13 cellular contexts compared by ENCODE assay signal in the genomic region with DNA sequence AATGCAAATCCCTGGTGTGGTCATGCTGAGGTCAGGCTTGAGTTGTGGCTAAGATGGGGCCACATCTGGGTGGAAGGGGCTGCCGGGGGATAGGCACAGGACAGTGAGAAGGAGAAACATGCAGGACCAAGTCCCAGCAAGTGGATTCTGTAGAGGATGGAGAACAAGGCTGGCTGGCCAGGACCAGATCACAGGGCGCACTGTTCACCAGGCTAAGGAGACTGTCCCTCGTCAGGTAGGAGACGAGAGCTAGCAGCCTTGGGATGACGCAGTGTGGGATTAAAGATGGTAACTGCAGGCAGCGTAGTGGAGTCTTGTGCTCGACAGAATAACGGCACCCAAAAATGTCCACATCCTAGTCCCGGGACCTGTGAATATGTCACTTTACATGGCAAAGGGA.
DNase-seq lines count a peak whose midpoint lies in the region; ATAC-seq and TF ChIP-seq lines count a peak whose summit lies in the region.
"Had no signal": no experiment of that assay in that cellular context is flagged by ENCODE, and none has a peak within 500 bp of the region (broad histone marks: within the 10 kb centered on the region; RNA-seq: fewer than 3 reads in every experiment).

No MANE protein-coding gene starts in this region.

- no peak overlapping the region for H3K4me3 ChIP-seq in breast epithelium
- H3K4me3 ChIP-seq in coronary artery: no peak overlapping the region
- H3K4me3 ChIP-seq: GM23248 had no signal

- intact Hi-C loops in MCF 10A (cut with micrococcal nuclease) (no loop called here), breast epithelium (cut with DNase I; ENCODE audit: low total_unique reads) (no loop called here), posterior vena cava (cut with DNase I) (no loop called here)

- peak overlapping the region; percentile 39 for H3K27ac Mint-ChIP-seq in MCF 10A (ENCODE audit: low read depth, unreplicated experiment)
- H3K27ac Mint-ChIP-seq: B cell had no signal

- H3K9me3 Mint-ChIP-seq in MCF 10A (ENCODE audit: unreplicated experiment): no peaks in the 10 kb centered on the region

- H3K27me3 ChIP-seq in breast epithelium: no peaks in the 10 kb centered on the region

- no peaks in the 10 kb centered on the region for H3K27me3 Mint-ChIP-seq in MCF 10A (ENCODE audit: insufficient read depth, unreplicated experiment)
- H3K27me3 Mint-ChIP-seq: B cell; CD4-positive, alpha-beta memory T cell had no signal

- TF ChIP-seq POLR2A in breast epithelium (IDR thresholded peaks at IDR 0.05): no peak

- DNase-seq in MCF 10A (ENCODE audit: unreplicated experiment) (no peak), breast epithelium (ENCODE audit: low spot score in 2 of 2) (no peak), coronary artery (ENCODE audit: low spot score) (peak; percentile 53), posterior vena cava (ENCODE audit: low spot score) (peak; percentile 34), NCI-H2107 treated with DMSO at 0.1 percent for 48 hours (lab: John Stamatoyannopoulos, UW; ENCODE audit: unreplicated experiment) (no peak), HCEC 1CT (no peak)
- DNase-seq: C1 segment of cervical spinal cord; CD4-positive, alpha-beta memory T cell; DMS79 treated with DMSO at 0.1 percent for 48 hours; EL; GM23248 had no signal

- H3K27ac ChIP-seq in breast epithelium (no peak overlapping the region), coronary artery (no peak overlapping the region)
- H3K27ac ChIP-seq: GM23248 had no signal

- no peaks in the 10 kb centered on the region for H3K36me3 Mint-ChIP-seq in MCF 10A (ENCODE audit: insufficient read depth, unreplicated experiment)

- H3K4me1 ChIP-seq in breast epithelium: no peaks in the 10 kb centered on the region

- BruUV-seq in MCF 10A (replicated peaks; lab: Mats Ljungman, UMichigan): no TSS peak

- H3K36me3 ChIP-seq in breast epithelium: no peaks in the 10 kb centered on the region

- H3K9me3 ChIP-seq in breast epithelium: no peaks in the 10 kb centered on the region

- no peak overlapping the region for H3K4me3 Mint-ChIP-seq in MCF 10A (ENCODE audit: unreplicated experiment)
- H3K4me3 Mint-ChIP-seq: B cell had no signal

- no peak for TF ChIP-seq CTCF in MCF 10A (IDR thresholded peaks at IDR 0.05; ENCODE audit: unreplicated experiment)
- no peak for TF ChIP-seq CTCF in breast epithelium (IDR thresholded peaks at IDR 0.05)
- no peak for TF ChIP-seq CTCF in coronary artery (IDR thresholded peaks at IDR 0.05)

- CTCF ChIA-PET in MCF 10A (lab: Yijun Ruan, JAX): interaction anchor here (0.9 kb wide), 1 partner anchor 13 kb away, joined by 3 read pairs; no protein-coding TSS in a partner anchor

- ATAC-seq in HG03432 (IDR thresholded peaks at IDR 0.05; ENCODE audit: unreplicated experiment): no peak

- POLR2A ChIA-PET in MCF 10A (lab: Yijun Ruan, JAX): no interaction called here

- H3K4me1 Mint-ChIP-seq in MCF 10A (ENCODE audit: insufficient read depth, unreplicated experiment): no peaks in the 10 kb centered on the region
- H3K4me1 Mint-ChIP-seq: B cell had no signal

Comparison
In these comparisons a context has a peak if more than half of its experiments do, and no peak if none do; other contexts are left out.
1. DNase-seq: peak in coronary artery (single experiment) and posterior vena cava (single experiment); none in MCF 10A (single experiment), breast epithelium (0 of 2), NCI-H2107 treated with DMSO at 0.1 percent for 48 hours (single experiment) and HCEC 1CT (single experiment).